13 cellular contexts compared by ENCODE assay signal in the genomic region with DNA sequence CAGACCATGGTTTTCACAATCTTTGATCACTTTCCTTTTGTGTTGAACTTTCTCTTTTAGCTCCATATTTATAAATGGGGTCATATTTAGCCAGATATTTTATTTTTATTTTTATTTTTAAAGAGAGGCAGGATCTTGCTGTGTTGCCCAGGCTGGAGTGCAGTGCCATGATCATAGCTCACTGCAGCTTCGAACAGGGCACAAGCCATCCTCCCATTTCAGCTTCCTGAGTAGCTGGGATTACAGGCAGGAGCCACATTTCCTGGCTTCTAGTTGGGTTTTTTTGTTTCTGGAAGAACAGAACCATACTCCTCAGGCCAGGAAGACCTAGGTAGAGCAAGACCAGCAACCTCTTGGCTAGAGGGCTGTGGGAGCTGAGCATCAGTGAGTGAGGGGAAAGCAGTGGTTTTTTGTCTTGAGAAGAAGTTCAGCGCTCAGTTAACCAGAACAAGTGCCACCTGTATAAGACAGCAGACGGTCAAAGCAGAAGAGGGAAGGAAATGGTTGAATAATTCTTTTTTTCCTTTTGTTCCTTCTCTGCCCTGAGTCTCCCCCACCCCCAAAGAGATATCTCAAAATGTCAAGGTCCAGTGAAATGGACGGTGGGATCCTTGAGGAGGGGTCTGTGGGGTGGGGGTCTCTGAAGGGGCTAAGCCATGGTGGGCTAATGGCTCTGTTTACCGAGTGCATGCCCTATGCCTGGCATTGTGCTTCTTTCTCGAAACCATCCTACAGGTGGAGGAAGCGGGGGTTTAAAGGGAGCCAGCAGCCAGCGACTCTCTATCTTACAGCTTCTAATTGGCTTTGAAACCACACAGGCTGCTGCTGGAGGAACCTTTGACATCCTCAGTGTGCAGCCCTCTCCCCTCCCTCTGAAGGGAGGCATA.
DNase-seq lines count a peak whose midpoint lies in the region; ATAC-seq, FAIRE-seq and TF ChIP-seq lines count a peak whose summit lies in the region.
"Had no signal": no experiment of that assay in that cellular context is flagged by ENCODE, and none has a peak within 500 bp of the region (broad histone marks: within the 10 kb centered on the region; RNA-seq: fewer than 3 reads in every experiment).

No MANE protein-coding gene starts in this region.

- TF ChIP-seq EP300 in GM12878 (IDR thresholded peaks at IDR 0.05; ENCODE audit: borderline replicate concordance in 1 of 2, control insufficient read depth in 1 of 2, low read depth in 2 of 2, low read length in 2 of 2) (no peak), stomach (IDR thresholded peaks at IDR 0.05) (no peak)

- peak; percentile 26 for DNase-seq in activated CD4-positive, alpha-beta T cell treated with anti-CD3 and anti-CD28 coated beads for 48 hours
- DNase-seq in activated CD4-positive, alpha-beta T cell treated with anti-CD3 and anti-CD28 coated beads, Interleukin-2, amount 50 U/mL, for 1 hour, result no peak
- DNase-seq in GM12878 (ENCODE audit: low read depth, low spot score) (no peak), stomach (no peak), OCI-M2 (lab: John Stamatoyannopoulos, UW; ENCODE audit: unreplicated experiment) (no peak), SHP77 treated with DMSO at 0.1 percent for 48 hours (lab: John Stamatoyannopoulos, UW) (no peak)
- DNase-seq in stimulated activated CD4-positive, alpha-beta T cell treated with anti-CD3 and anti-CD28 coated beads, Interleukin-4, amount 100 ng/mL, for 24 hours, result no peak
- DNase-seq: H9, KG1, NCI-H774, T1000 had no signal

- no peak overlapping the region for H3K9ac ChIP-seq in GM12878 (ENCODE audit: control insufficient read depth, insufficient read depth, low read length)

- SMC1A ChIA-PET in GM12878 (lab: Charles Lee; ENCODE audit: uncharacterized antibody, unreplicated experiment), result interaction anchor here (0.7 to 2.2 kb wide), 5 partner anchors 23 to 65 kb away, joined by 3 to 7 read pairs (median 4); no protein-coding TSS in a partner anchor

- H3K27me3 ChIP-seq in GM12878 (replicated peaks in 1 of 2; ENCODE audit: control insufficient read depth in 2 of 2, insufficient read depth in 2 of 2, low read length in 1 of 2), result no peaks in the 10 kb centered on the region
- H3K27me3 ChIP-seq in stomach, result no peaks in the 10 kb centered on the region

- TF ChIP-seq CTCF in GM12878 (IDR thresholded peaks at IDR 0.05 in 2 of 3, conservative IDR thresholded peaks at IDR 0.05 in 1 of 3; ENCODE audit: control insufficient read depth in 2 of 3, extremely low read depth in 1 of 3, insufficient read depth in 1 of 3, low read depth in 3 of 3, low read length in 3 of 3) (no peak), stomach (IDR thresholded peaks at IDR 0.05) (no peak)

- TF ChIP-seq RAD21 in GM12878 (IDR thresholded peaks at IDR 0.05; ENCODE audit: insufficient read depth, low read depth, low read length), result no peak

- no TSS peak for BruUV-seq in GM12878 (replicated peaks; lab: Mats Ljungman, UMichigan)

- intact Hi-C loops in GM12878 (cut with micrococcal nuclease; ENCODE audit: unreplicated experiment), result no loop called here
- intact Hi-C loops in stomach (cut with DNase I; ENCODE audit: low total_unique reads), result loop anchor here (10.0 kb wide), 1 partner anchor 61 kb away; no protein-coding TSS in a partner anchor

- ATAC-seq in HG03432 (IDR thresholded peaks at IDR 0.05; ENCODE audit: unreplicated experiment) (peak; percentile 70), GM12878 (peak; percentile 64)

- H3K9me3 ChIP-seq in GM12878 (replicated peaks; ENCODE audit: control insufficient read depth, insufficient read depth, low read length), result no peaks in the 10 kb centered on the region
- no peaks in the 10 kb centered on the region for H3K9me3 ChIP-seq in stomach

- H3K4me3 ChIP-seq in GM12878 (0 out of 2 replicates have a peak overlapping the region, but pooled peaks have one; percentile 21), stomach (no peak overlapping the region)

- H3K4me2 ChIP-seq in GM12878 (ENCODE audit: control insufficient read depth, insufficient read depth), result peak overlapping the region; percentile 64

- H3K27ac ChIP-seq in GM12878 (ENCODE audit: control insufficient read depth, insufficient read depth) (peak overlapping the region; percentile 60), stomach (peak overlapping the region in 4 of 5 donors; percentile 1 to 66 (median 58))

- H3K79me2 ChIP-seq in GM12878 (ENCODE audit: control insufficient read depth, insufficient read depth, low read length), result peaks cover 5% of the 10 kb centered on the region; the same call in 1 of the 2 replicates

- RAD21 ChIA-PET in GM12878 (lab: Charles Lee; ENCODE audit: unreplicated experiment), result interaction anchor here (0.5 to 2.0 kb wide), 5 partner anchors 11 to 65 kb away, joined by 3 to 9 read pairs (median 4); no protein-coding TSS in a partner anchor

- in situ Hi-C loops in GM12878 (cut with MboI), result no loop called here

- peak; percentile 49 for FAIRE-seq in GM12878 (lab: Jason Lieb, UNC)
- FAIRE-seq: astrocyte had no signal

- CTCF ChIA-PET in GM12878 (lab: Yijun Ruan, JAX), result interaction anchor here (1.1 to 1.4 kb wide), 3 partner anchors 66 to 111 kb away, joined by 3 to 5 read pairs (median 3); no protein-coding TSS in a partner anchor

- 2% methylated on average over 8 of the region's 8 CpGs for WGBS in GM12878 (ENCODE audit: insufficient coverage, insufficient replicate concordance, low lambda C conversion rate, missing lambda C conversion rate)
- WGBS in stomach, 5 donors, result 72 to 83% (median 76%) methylated on average over 8 of the region's 8 CpGs

- TF ChIP-seq POLR2A in GM12878 (IDR thresholded peaks at IDR 0.05; ENCODE audit: low read depth, low read length), result no peak
- no peak for TF ChIP-seq POLR2A in stomach (IDR thresholded peaks at IDR 0.05)

- H2AFZ ChIP-seq in GM12878 (ENCODE audit: control insufficient read depth, low read depth, low read length), result no peak overlapping the region

- POLR2A ChIA-PET in GM12878 (lab: Charles Lee), result interaction anchor here (0.9 to 1.9 kb wide), 2 partner anchors 12 to 23 kb away, joined by 3 to 5 read pairs; no protein-coding TSS in a partner anchor

- H4K20me1 ChIP-seq in GM12878 (ENCODE audit: control insufficient read depth, insufficient read depth), result no peaks in the 10 kb centered on the region

- H3K36me3 ChIP-seq in GM12878 (ENCODE audit: control insufficient read depth in 2 of 2, insufficient read depth in 2 of 2, low read length in 1 of 2) (peaks cover 0 to 5% of the 10 kb centered on the region in 2 experiments; a peak in 1 of 4 replicates), stomach (no peaks in the 10 kb centered on the region)

- peaks cover 21% of the 10 kb centered on the region for H3K4me1 ChIP-seq in GM12878 (ENCODE audit: control insufficient read depth, insufficient read depth, low read length)
- peaks cover 21 to 73% (median 39%) of the 10 kb centered on the region in 4 donors for H3K4me1 ChIP-seq in stomach

TF ChIP-seq in GM12878, 131 proteins besides CTCF, POLR2A, EP300 and RAD21:
- TF ChIP-seq, protein P1, sequence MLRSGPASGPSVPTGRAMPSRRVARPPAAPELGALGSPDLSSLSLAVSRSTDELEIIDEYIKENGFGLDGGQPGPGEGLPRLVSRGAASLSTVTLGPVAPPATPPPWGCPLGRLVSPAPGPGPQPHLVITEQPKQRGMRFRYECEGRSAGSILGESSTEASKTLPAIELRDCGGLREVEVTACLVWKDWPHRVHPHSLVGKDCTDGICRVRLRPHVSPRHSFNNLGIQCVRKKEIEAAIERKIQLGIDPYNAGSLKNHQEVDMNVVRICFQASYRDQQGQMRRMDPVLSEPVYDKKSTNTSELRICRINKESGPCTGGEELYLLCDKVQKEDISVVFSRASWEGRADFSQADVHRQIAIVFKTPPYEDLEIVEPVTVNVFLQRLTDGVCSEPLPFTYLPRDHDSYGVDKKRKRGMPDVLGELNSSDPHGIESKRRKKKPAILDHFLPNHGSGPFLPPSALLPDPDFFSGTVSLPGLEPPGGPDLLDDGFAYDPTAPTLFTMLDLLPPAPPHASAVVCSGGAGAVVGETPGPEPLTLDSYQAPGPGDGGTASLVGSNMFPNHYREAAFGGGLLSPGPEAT (IDR thresholded peaks at IDR 0.05; ENCODE audit: low read depth), result no peak
- TF ChIP-seq MTA3 (IDR thresholded peaks at IDR 0.05; ENCODE audit: borderline replicate concordance, low read length), result peak; percentile 63; the same call in 1 of the 2 replicates
